In the genomic region with DNA sequence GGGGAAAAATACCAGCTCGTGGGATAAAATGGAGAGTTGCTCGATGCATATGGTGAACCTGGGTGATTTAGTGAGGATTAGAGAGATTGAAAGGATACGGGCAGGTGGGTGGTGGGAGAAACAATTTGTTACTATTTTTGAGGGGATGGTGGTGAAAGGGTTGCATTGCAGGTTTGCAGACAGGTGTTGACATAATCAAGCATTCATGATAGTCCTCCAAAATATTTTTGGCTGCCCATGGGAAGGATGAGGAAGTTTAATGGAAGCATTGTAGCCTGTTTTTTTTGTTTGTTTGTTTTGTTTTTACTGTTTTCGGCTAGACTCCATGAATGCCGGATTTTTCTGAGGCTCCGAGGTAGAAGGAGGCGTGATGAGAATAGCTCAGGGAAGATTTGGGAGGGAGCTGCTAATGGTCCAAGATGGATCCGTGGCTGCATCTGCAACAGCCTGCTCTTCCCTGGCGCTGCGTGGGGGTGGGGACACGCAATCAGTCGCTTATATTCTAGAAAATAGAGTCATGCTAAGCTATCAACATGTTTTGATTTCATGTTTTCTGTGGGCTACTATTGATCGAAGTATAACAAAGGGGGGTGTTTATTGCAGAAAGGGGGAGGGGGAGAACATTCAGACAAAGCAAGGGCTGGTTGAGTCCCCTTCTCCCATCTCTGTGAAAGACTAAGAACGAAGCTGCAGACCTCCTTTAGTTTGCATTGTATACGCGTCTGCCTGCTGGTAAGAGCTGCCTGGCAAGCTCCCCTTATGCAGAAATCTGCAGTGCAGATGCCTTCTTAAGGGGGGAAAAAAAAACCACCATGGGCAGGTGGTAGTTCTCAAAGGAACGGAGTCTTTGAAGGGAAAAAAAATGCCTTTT, we compare ENCODE assay signal across 8 cellular contexts. TPM values are rescaled to one million over a fixed set of nuclear protein-coding genes. Genes with fewer than 3 reads are reported as not detected.
DNase-seq lines count a peak whose midpoint lies in the region; ATAC-seq and TF ChIP-seq lines count a peak whose summit lies in the region.

No MANE protein-coding gene starts in this region.

- H3K4me3 ChIP-seq in rectal smooth muscle tissue (ENCODE audit: low read length) = peak overlapping the region; percentile 77

- H3K36me3 ChIP-seq in rectal smooth muscle tissue (ENCODE audit: control insufficient read depth, insufficient read depth, low read length) = no peaks in the 10 kb centered on the region

- peak overlapping the region; percentile 92 for H3K27ac ChIP-seq in CD4-positive, alpha-beta T cell (ENCODE audit: low read depth, low read length)
- H3K27ac ChIP-seq in rectal smooth muscle tissue (ENCODE audit: low read depth, low read length) = peak overlapping the region; percentile 89

- peak overlapping the region; percentile 59 for H3K27ac Mint-ChIP-seq in CD4-positive, alpha-beta T cell

- peak overlapping the region; percentile 85 for H3K4me3 Mint-ChIP-seq in CD4-positive, alpha-beta T cell

- no peak overlapping the region for H3K9ac ChIP-seq in rectal smooth muscle tissue (ENCODE audit: low read length)

- no peaks in the 10 kb centered on the region for H3K27me3 Mint-ChIP-seq in CD4-positive, alpha-beta T cell

- no peaks in the 10 kb centered on the region for H3K27me3 ChIP-seq in CD4-positive, alpha-beta T cell (ENCODE audit: control insufficient read depth, insufficient read depth, low read length)
- H3K27me3 ChIP-seq in rectal smooth muscle tissue (ENCODE audit: control insufficient read depth, insufficient read depth, low read length) = no peaks in the 10 kb centered on the region

- H3K9me3 ChIP-seq in CD4-positive, alpha-beta T cell (ENCODE audit: control insufficient read depth, low read length) = no peaks in the 10 kb centered on the region

- POLR2A ChIA-PET in CD4-positive, alpha-beta T cell (lab: Charles Lee) = interaction anchor here (0.6 to 2.6 kb wide), 10 partner anchors 11 to 801 kb away, joined by 3 to 44 read pairs (median 4); partner anchors contain the start of genes ATL3, PLAAT4, PLAAT5 and SLC3A2

- H3K4me1 ChIP-seq in rectal smooth muscle tissue (ENCODE audit: control insufficient read depth, insufficient read depth, low read length) = peaks cover 10% of the 10 kb centered on the region

- no peak for DNase-seq in CD4-positive, alpha-beta T cell
- peak; percentile 67 for DNase-seq in NCI-H2227 treated with DMSO at 0.1 percent for 48 hours (lab: John Stamatoyannopoulos, UW)
- peak; percentile 15 for DNase-seq in amniotic epithelial cell (ENCODE audit: low read depth)
- peak; percentile 55 to 62 for DNase-seq in hippocampal formation (lab: John Stamatoyannopoulos, UW)

- CTCF ChIA-PET in CD4-positive, alpha-beta T cell (lab: Charles Lee) = interaction anchor here (0.6 to 3.2 kb wide), 7 partner anchors 12 to 317 kb away, joined by 3 to 33 read pairs (median 3); partner anchors contain the start of gene ATL3

- peak; percentile 43 for TF ChIP-seq CTCF in CD4-positive, alpha-beta T cell (IDR thresholded peaks at IDR 0.05)

- intact Hi-C loops in CD4-positive, alpha-beta T cell (cut with DNase I, micrococcal nuclease) = loop anchor here (5.0 kb wide), 2 partner anchors 55 to 255 kb away; partner anchors contain the start of gene NAA40 (in 1 of the 2)

- H3K36me3 Mint-ChIP-seq in CD4-positive, alpha-beta T cell (ENCODE audit: low read depth) = peaks cover 4% of the 10 kb centered on the region

- ATAC-seq in CD4-positive, alpha-beta T cell (ENCODE audit: poor library complexity) = peak; percentile 42
- ATAC-seq in GM21737 (IDR thresholded peaks at IDR 0.05; ENCODE audit: unreplicated experiment) = peak; percentile 3
- ATAC-seq in activated CD4-positive, CD25-positive, alpha-beta regulatory T cell treated with anti-CD3 and anti-CD28 coated beads, Interleukin-2, amount 50 U/mL, for 24 hours = no peak
- no peak for ATAC-seq in HG03139 (IDR thresholded peaks at IDR 0.05; ENCODE audit: unreplicated experiment)

- no peaks in the 10 kb centered on the region for H3K9me3 Mint-ChIP-seq in CD4-positive, alpha-beta T cell

- H3K4me1 Mint-ChIP-seq in CD4-positive, alpha-beta T cell (ENCODE audit: low read depth) = peaks cover 31% of the 10 kb centered on the region

RNA-seq across cellular contexts. Expression of gene RTN3, which starts 1.0 kb away (rescaled TPM):
- total RNA-seq in CD4-positive, alpha-beta T cell = 10 to 100 TPM; 16.4 to 17.6 TPM

RNA-seq across cellular contexts. Expression of gene ATL3, which starts 11.1 kb away (rescaled TPM):
- 10 to 100 TPM; 14.5 to 16.5 TPM for total RNA-seq in CD4-positive, alpha-beta T cell

Comparison
In these comparisons a context has a peak if more than half of its experiments do, and no peak if none do; other contexts are left out.
1. ATAC-seq: peak in CD4-positive, alpha-beta T cell (single experiment) and GM21737 (single experiment); none in activated CD4-positive, CD25-positive, alpha-beta regulatory T cell treated with anti-CD3 and anti-CD28 coated beads, Interleukin-2, amount 50 U/mL, for 24 hours (0 of 2) and HG03139 (single experiment).
2. DNase-seq: peak in NCI-H2227 treated with DMSO at 0.1 percent for 48 hours (single experiment), amniotic epithelial cell (single experiment) and hippocampal formation (2 of 2); none in CD4-positive, alpha-beta T cell (0 of 10).